In the genomic region with DNA sequence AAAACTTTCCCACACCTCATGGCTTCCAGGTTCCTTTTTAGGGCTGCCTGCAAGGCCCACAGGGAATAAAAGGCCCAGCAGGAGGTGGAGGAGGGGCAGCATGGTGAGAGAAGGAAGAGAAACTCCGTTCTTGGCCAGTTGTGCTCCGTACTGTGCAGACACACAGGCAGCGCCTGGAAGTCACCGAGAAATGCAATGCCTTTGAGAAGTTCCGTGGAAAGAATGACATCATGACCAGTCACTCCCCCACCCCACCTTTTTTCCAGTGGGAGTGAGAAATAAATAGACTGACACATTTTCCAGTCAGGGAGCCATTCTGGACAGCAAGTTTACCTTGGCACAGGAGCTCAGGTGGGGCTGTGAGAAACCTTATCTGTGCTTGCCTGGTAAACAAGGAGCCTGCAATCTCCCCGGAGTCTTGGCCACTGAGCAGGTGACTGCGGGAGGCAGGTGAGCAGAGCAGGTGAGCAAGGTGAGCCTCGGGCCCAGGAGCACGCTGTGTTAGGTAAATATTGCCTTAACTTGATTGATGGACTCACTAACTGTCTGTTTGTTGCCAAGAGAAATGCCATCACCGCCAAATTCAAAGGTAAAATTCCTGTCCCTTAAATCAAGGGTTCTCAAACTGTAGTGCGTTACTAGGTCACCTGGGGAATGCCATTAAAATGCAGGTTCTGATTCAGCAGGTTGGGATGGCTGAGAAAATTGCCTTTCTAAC, we compare ENCODE assay signal across 9 cellular contexts. TPM values are rescaled to one million over a fixed set of nuclear protein-coding genes. Genes with fewer than 3 reads are reported as not detected.
A peak's percentile ranks its signal among the peaks of the same experiment; 100 is the strongest.
DNase-seq lines count a peak whose midpoint lies in the region; ATAC-seq and TF ChIP-seq lines count a peak whose summit lies in the region.
"Had no signal": no experiment of that assay in that cellular context is flagged by ENCODE, and none has a peak within 500 bp of the region (broad histone marks: within the 10 kb centered on the region; RNA-seq: fewer than 3 reads in every experiment).

No MANE protein-coding gene starts in this region.

- no peaks in the 10 kb centered on the region for H3F3A ChIP-seq in neural progenitor cell (ENCODE audit: low read depth)

- no peak overlapping the region for H3K27ac Mint-ChIP-seq in neural progenitor cell
- H3K27ac Mint-ChIP-seq in activated naive CD4-positive, alpha-beta T cell treated with anti-CD3 and anti-CD28 coated beads for 36 hours = no peak overlapping the region

- H4K20me1 ChIP-seq in mammary epithelial cell (ENCODE audit: insufficient read depth, low read length) (no peaks in the 10 kb centered on the region), neural progenitor cell (ENCODE audit: low read depth) (no peaks in the 10 kb centered on the region)

- 89% methylated on average over 7 of the region's 11 CpGs for WGBS in mammary epithelial cell (ENCODE audit: low coverage, missing lambda C conversion rate)

- H3K4me1 Mint-ChIP-seq in neural progenitor cell = peaks cover 3% of the 10 kb centered on the region
- H3K4me1 Mint-ChIP-seq in activated naive CD4-positive, alpha-beta T cell treated with anti-CD3 and anti-CD28 coated beads for 36 hours (ENCODE audit: low read depth) = peaks cover 19% of the 10 kb centered on the region

- peak; percentile 61 for DNase-seq in ELF-1 (ENCODE audit: low read depth, low spot score)
- peak; percentile 93 for DNase-seq in NCI-H2029 (lab: John Stamatoyannopoulos, UW)
- peak; percentile 31 for DNase-seq in mammary epithelial cell
- peak; percentile 30 for DNase-seq in neural progenitor cell (ENCODE audit: low spot score)
- DNase-seq in stimulated activated CD4-positive, alpha-beta T cell treated with anti-CD3 and anti-CD28 coated beads, Interleukin-4, amount 100 ng/mL, for 1 hour = no peak
- DNase-seq in DMS114 treated with DMSO at 0.1 percent for 48 hours (lab: John Stamatoyannopoulos, UW; ENCODE audit: unreplicated experiment) = no peak
- DNase-seq in activated naive CD4-positive, alpha-beta T cell treated with anti-CD3 and anti-CD28 coated beads for 36 hours = no peak
- DNase-seq: activated naive CD4-positive, alpha-beta T cell treated with anti-CD3 and anti-CD28 coated beads, Interleukin-2, amount 50 U/mL, for 16 hours had no signal

- no peak for ATAC-seq in GM18907 (IDR thresholded peaks at IDR 0.05; ENCODE audit: unreplicated experiment)

- H3K27ac ChIP-seq in mammary epithelial cell (ENCODE audit: insufficient read depth, low read depth, low read length) (no peak overlapping the region), neural progenitor cell (no peak overlapping the region)

- in situ Hi-C loops in mammary epithelial cell (cut with MboI; ENCODE audit: low sequenced_read_pairs in 2 of 2) = no loop called here

- H3K79me2 ChIP-seq in mammary epithelial cell (ENCODE audit: insufficient read depth, low read length) = no peaks in the 10 kb centered on the region
- no peaks in the 10 kb centered on the region for H3K79me2 ChIP-seq in neural progenitor cell (ENCODE audit: low read depth)

- H3K36me3 Mint-ChIP-seq in neural progenitor cell = no peaks in the 10 kb centered on the region
- no peaks in the 10 kb centered on the region for H3K36me3 Mint-ChIP-seq in activated naive CD4-positive, alpha-beta T cell treated with anti-CD3 and anti-CD28 coated beads for 36 hours (ENCODE audit: low read depth)

- H3K4me3 ChIP-seq in mammary epithelial cell (replicated peaks in 1 of 3; ENCODE audit: insufficient read depth in 1 of 3, low read depth in 2 of 3, low read length in 3 of 3) (no peak overlapping the region), neural progenitor cell (no peak overlapping the region)

- intact Hi-C loops in mammary epithelial cell (cut with micrococcal nuclease) = no loop called here
- intact Hi-C loops in activated naive CD4-positive, alpha-beta T cell treated with anti-CD3 and anti-CD28 coated beads for 36 hours (cut with micrococcal nuclease) = no loop called here

- H3K9me3 Mint-ChIP-seq in neural progenitor cell = no peaks in the 10 kb centered on the region
- H3K9me3 Mint-ChIP-seq in activated naive CD4-positive, alpha-beta T cell treated with anti-CD3 and anti-CD28 coated beads for 36 hours = no peaks in the 10 kb centered on the region

- dilution Hi-C loops in mammary epithelial cell (cut with HindIII; ENCODE audit: low sequenced_read_pairs) = loop anchor here (5.0 kb wide), 1 partner anchor 49 kb away; no protein-coding TSS in a partner anchor

- H2AFZ ChIP-seq in mammary epithelial cell (ENCODE audit: low read depth, low read length) = no peak overlapping the region
- no peak overlapping the region for H2AFZ ChIP-seq in neural progenitor cell (replicated peaks)

- TF ChIP-seq CTCF in mammary epithelial cell (conservative IDR thresholded peaks at IDR 0.05 in 1 of 2, IDR thresholded peaks at IDR 0.05 in 1 of 2; ENCODE audit: extremely low read depth in 1 of 2, insufficient read depth in 1 of 2, low read depth in 1 of 2, low read length in 2 of 2) (no peak), neural progenitor cell (IDR thresholded peaks at IDR 0.05) (no peak)

- CTCF ChIA-PET in mammary epithelial cell (lab: Charles Lee; ENCODE audit: low non-redundant PET) = no interaction called here
- CTCF ChIA-PET in activated naive CD4-positive, alpha-beta T cell treated with anti-CD3 and anti-CD28 coated beads for 36 hours (lab: Charles Lee) = interaction anchor here (0.7 to 1.9 kb wide), 7 partner anchors 9 to 494 kb away, joined by 3 to 9 read pairs (median 5); no protein-coding TSS in a partner anchor

- no peak overlapping the region for H3K4me3 Mint-ChIP-seq in neural progenitor cell
- H3K4me3 Mint-ChIP-seq in activated naive CD4-positive, alpha-beta T cell treated with anti-CD3 and anti-CD28 coated beads for 36 hours = no peak overlapping the region

- H3K36me3 ChIP-seq in mammary epithelial cell (ENCODE audit: insufficient read depth, low read length) = no peaks in the 10 kb centered on the region
- no peaks in the 10 kb centered on the region for H3K36me3 ChIP-seq in neural progenitor cell

- H3K9me3 ChIP-seq in mammary epithelial cell (replicated peaks; ENCODE audit: insufficient read depth, low read length) (no peaks in the 10 kb centered on the region), neural progenitor cell (ENCODE audit: low read depth) (no peaks in the 10 kb centered on the region)

- no peaks in the 10 kb centered on the region for H3K27me3 ChIP-seq in mammary epithelial cell (ENCODE audit: insufficient read depth, low read length)
- no peaks in the 10 kb centered on the region for H3K27me3 ChIP-seq in neural progenitor cell

- H3K9ac ChIP-seq in mammary epithelial cell (ENCODE audit: insufficient read depth, low read length) (no peak overlapping the region), neural progenitor cell (no peak overlapping the region)

- H3K4me2 ChIP-seq in mammary epithelial cell (ENCODE audit: insufficient read depth, low read depth, low read length) (peak overlapping the region; percentile 25), neural progenitor cell (peak overlapping the region; percentile 4)

- peaks cover 29% of the 10 kb centered on the region for H3K4me1 ChIP-seq in mammary epithelial cell (ENCODE audit: insufficient read depth, low read length)
- H3K4me1 ChIP-seq in neural progenitor cell = peaks cover 9% of the 10 kb centered on the region

- no TSS peak for BruUV-seq in mammary epithelial cell (replicated peaks; lab: Mats Ljungman, UMichigan)

- H3K27me3 Mint-ChIP-seq in neural progenitor cell (ENCODE audit: insufficient read depth, low read depth) = peaks cover 4% of the 10 kb centered on the region
- H3K27me3 Mint-ChIP-seq in activated naive CD4-positive, alpha-beta T cell treated with anti-CD3 and anti-CD28 coated beads for 36 hours (ENCODE audit: low read depth) = no peaks in the 10 kb centered on the region

RNA-seq across cellular contexts. Expression of a gene that starts 13.5 kb away (rescaled TPM):
- total RNA-seq in mammary epithelial cell (10 to 100 TPM in 1 of 2 donors, 1 to 10 TPM in 1; 1.2 to 56.5 TPM), neural progenitor cell (ENCODE audit: low replicate concordance) (4.2 and 11.0 TPM in 2 replicates)
- polyA plus RNA-seq in mammary epithelial cell = 2.4 TPM
- 6.3 TPM for polyA minus RNA-seq in mammary epithelial cell
- total RNA-seq in activated naive CD4-positive, alpha-beta T cell treated with anti-CD3 and anti-CD28 coated beads for 36 hours = 10 to 100 TPM; 71.4 to 75.3 TPM

Comparison
In these comparisons a context has a peak if more than half of its experiments do, and no peak if none do; other contexts are left out.
1. DNase-seq: peak in ELF-1 (single experiment), NCI-H2029 (single experiment), mammary epithelial cell (single experiment) and neural progenitor cell (single experiment); none in stimulated activated CD4-positive, alpha-beta T cell treated with anti-CD3 and anti-CD28 coated beads, Interleukin-4, amount 100 ng/mL, for 1 hour (single experiment), DMS114 treated with DMSO at 0.1 percent for 48 hours (single experiment) and activated naive CD4-positive, alpha-beta T cell treated with anti-CD3 and anti-CD28 coated beads for 36 hours (single experiment).